In genomic region chr3:185649414-185649813, GRCh38 we compare ENCODE assay signal across 20 cellular contexts.
DNase-seq lines count a peak whose midpoint lies in the region; ATAC-seq, FAIRE-seq and TF ChIP-seq lines count a peak whose summit lies in the region.
"Had no signal": no experiment of that assay in that cellular context is flagged by ENCODE, and none has a peak within 500 bp of the region (broad histone marks: within the 10 kb centered on the region; RNA-seq: fewer than 3 reads in every experiment).

No MANE protein-coding gene starts in this region.

- DNase-seq in HepG2 (ENCODE audit: low spot score): no peak
- DNase-seq in right lobe of liver: no peak
- no peak for DNase-seq in K562 (ENCODE audit: extremely low read depth in 1 of 4, low spot score in 3 of 4)
- peak; percentile 86 for DNase-seq in mesenteric fat pad (ENCODE audit: low spot score)
- DNase-seq in cerebellar cortex (ENCODE audit: low spot score): no peak
- no peak for DNase-seq in HuH-7.5 (ENCODE audit: low spot score)
- no peak for DNase-seq in esophagus squamous epithelium (lab: John Stamatoyannopoulos, UW)
- no peak for DNase-seq in CD1c-positive myeloid dendritic cell (ENCODE audit: extremely low spot score)
- DNase-seq: C1 segment of cervical spinal cord, DMS 273 treated with DMSO at 0.1 percent for 48 hours, MM.1S, NCI-H1105, NCI-H1694 treated with DMSO at 0.1 percent for 48 hours, NCI-H2107, NCI-H2227 treated with DMSO at 0.1 percent for 48 hours, NCI-H524, Peyer's patch, Right ventricle myocardium superior had no signal

- H3K36me3 ChIP-seq in HepG2 (replicated peaks in 1 of 2; ENCODE audit: control insufficient read depth in 1 of 2, insufficient read depth in 2 of 2, low read length in 2 of 2): peaks cover 45 to 74% of the 10 kb centered on the region in 2 experiments
- H3K36me3 ChIP-seq in right lobe of liver: no peaks in the 10 kb centered on the region
- H3K36me3 ChIP-seq in K562 (ENCODE audit: control insufficient read depth, insufficient read depth, low read length): peaks cover 71% of the 10 kb centered on the region; the same call in 2 of the 3 replicates
- peaks cover 0 to 17% (median 0%) of the 10 kb centered on the region in 3 donors for H3K36me3 ChIP-seq in esophagus squamous epithelium

- H3K27me3 ChIP-seq in HepG2 (ENCODE audit: control insufficient read depth in 1 of 2, insufficient read depth in 2 of 2, low read length in 2 of 2) (no peaks in the 10 kb centered on the region), right lobe of liver (no peaks in the 10 kb centered on the region), K562 (ENCODE audit: control insufficient read depth in 2 of 2, insufficient read depth in 2 of 2, low read length in 2 of 2) (no peaks in the 10 kb centered on the region), esophagus squamous epithelium (peaks cover 0 to 10% (median 0%) of the 10 kb centered on the region in 4 donors)
- H3K27me3 ChIP-seq: Peyer's patch had no signal

- TF ChIP-seq RAD21 in HepG2 (CRISPR knock-in tag; IDR thresholded peaks at IDR 0.05): no peak
- no peak for TF ChIP-seq RAD21 in K562 (CRISPR knock-in tag; conservative IDR thresholded peaks at IDR 0.05 in 1 of 2, IDR thresholded peaks at IDR 0.05 in 1 of 2)

- POLR2A ChIA-PET in HepG2 (lab: Yijun Ruan, JAX) (no interaction called here), K562 (lab: Yijun Ruan, JAX) (no interaction called here)

- H3K9me3 ChIP-seq in HepG2 (ENCODE audit: low read length) (no peaks in the 10 kb centered on the region), right lobe of liver (no peaks in the 10 kb centered on the region), K562 (replicated peaks; ENCODE audit: control insufficient read depth, insufficient read depth, low read depth, low read length) (no peaks in the 10 kb centered on the region), esophagus squamous epithelium (no peaks in the 10 kb centered on the region)
- H3K9me3 ChIP-seq: Peyer's patch had no signal

- H3K79me2 ChIP-seq in HepG2 (ENCODE audit: insufficient read depth, low read length) (no peaks in the 10 kb centered on the region), K562 (ENCODE audit: control insufficient read depth, insufficient read depth, low read length) (no peaks in the 10 kb centered on the region)

- H3K4me3 ChIP-seq in HepG2 (replicated peaks in 1 of 3; ENCODE audit: insufficient read depth in 1 of 3, low read depth in 2 of 3, low read length in 3 of 3): no peak overlapping the region
- no peak overlapping the region for H3K4me3 ChIP-seq in right lobe of liver
- H3K4me3 ChIP-seq in K562: no peak overlapping the region
- no peak overlapping the region for H3K4me3 ChIP-seq in esophagus squamous epithelium
- H3K4me3 ChIP-seq: Peyer's patch had no signal

- BruUV-seq in HepG2 (replicated peaks; lab: Mats Ljungman, UMichigan) (no TSS peak), K562 (replicated peaks; lab: Mats Ljungman, UMichigan) (no TSS peak)

- CTCF ChIA-PET in HepG2 (lab: Yijun Ruan, JAX; ENCODE audit: low intra/inter-chr PET ratio, low total read pairs): no interaction called here
- CTCF ChIA-PET in K562 (lab: Yijun Ruan, JAX; ENCODE audit: low intra/inter-chr PET ratio): no interaction called here

- ATAC-seq in HepG2 (no peak), right lobe of liver (no peak), K562 (no peak)

- in situ Hi-C loops in HepG2 (cut with HindIII; ENCODE audit: extremely low pct_ligation_motif_present, low pct_unique_long_range_greater_than_20kb): no loop called here
- in situ Hi-C loops in K562 (cut with MboI): no loop called here

- H2AFZ ChIP-seq in HepG2 (ENCODE audit: low read length): no peak overlapping the region
- H2AFZ ChIP-seq in K562 (ENCODE audit: low read depth, low read length): no peak overlapping the region

- H3K27ac ChIP-seq in HepG2 (ENCODE audit: extremely low read length, insufficient read depth, low read length) (no peak overlapping the region), right lobe of liver (no peak overlapping the region), K562 (ENCODE audit: extremely low read depth, low read depth, low read length) (no peak overlapping the region), esophagus squamous epithelium (no peak overlapping the region)
- H3K27ac ChIP-seq: Peyer's patch had no signal

- no peak for TF ChIP-seq EP300 in HepG2 (IDR thresholded peaks at IDR 0.05; ENCODE audit: low read depth in 2 of 2, low read length in 2 of 2)
- no peak for TF ChIP-seq EP300 in HepG2 (CRISPR knock-in tag; IDR thresholded peaks at IDR 0.05; ENCODE audit: borderline replicate concordance)
- no peak for TF ChIP-seq EP300 in K562 (IDR thresholded peaks at IDR 0.05; ENCODE audit: low read length)

- no peaks in the 10 kb centered on the region for H3K4me1 ChIP-seq in HepG2 (ENCODE audit: insufficient read depth, low read length)
- H3K4me1 ChIP-seq in right lobe of liver: no peaks in the 10 kb centered on the region
- peaks cover 8 to 9% of the 10 kb centered on the region in 2 experiments; a peak in 4 of 5 replicates for H3K4me1 ChIP-seq in K562 (replicated peaks in 1 of 2; ENCODE audit: control insufficient read depth in 2 of 2, insufficient read depth in 2 of 2, low read length in 2 of 2)
- H3K4me1 ChIP-seq in esophagus squamous epithelium: no peaks in the 10 kb centered on the region
- H3K4me1 ChIP-seq: Peyer's patch had no signal

- H3K9ac ChIP-seq in HepG2 (ENCODE audit: insufficient read depth, low read depth, low read length): no peak overlapping the region
- H3K9ac ChIP-seq in K562 (ENCODE audit: insufficient read depth in 1 of 2, low read depth in 2 of 2, low read length in 2 of 2): no peak overlapping the region

- no peaks in the 10 kb centered on the region for H3K9me1 ChIP-seq in K562 (ENCODE audit: control insufficient read depth, insufficient read depth, low read length)

- TF ChIP-seq CTCF in HepG2 (CRISPR knock-in tag; IDR thresholded peaks at IDR 0.05) (no peak), right lobe of liver (IDR thresholded peaks at IDR 0.05) (no peak), K562 (IDR thresholded peaks at IDR 0.05 in 2 of 3, conservative IDR thresholded peaks at IDR 0.05 in 1 of 3; ENCODE audit: insufficient read depth in 2 of 3, low read depth in 1 of 3, low read length in 3 of 3) (no peak), esophagus squamous epithelium (IDR thresholded peaks at IDR 0.05) (no peak)

- H4K20me1 ChIP-seq in HepG2 (ENCODE audit: insufficient read depth, low read length): 0 out of 2 replicates have a peak, but pooled peaks cover 3% of the 10 kb centered on the region
- H4K20me1 ChIP-seq in K562 (replicated peaks; ENCODE audit: control insufficient read depth, insufficient read depth, low read length): no peaks in the 10 kb centered on the region

- H3K4me2 ChIP-seq in HepG2 (ENCODE audit: low read depth, low read length): no peak overlapping the region
- no peak overlapping the region for H3K4me2 ChIP-seq in K562 (ENCODE audit: insufficient read depth, low read length)

- intact Hi-C loops in HepG2 (cut with micrococcal nuclease; ENCODE audit: unreplicated experiment): no loop called here
- intact Hi-C loops in right lobe of liver (cut with DNase I): no loop called here
- intact Hi-C loops in K562 (cut with micrococcal nuclease): no loop called here
- intact Hi-C loops in esophagus squamous epithelium (cut with DNase I): no loop called here

- FAIRE-seq in HepG2 (lab: Jason Lieb, UNC): no peak
- FAIRE-seq in K562 (lab: Jason Lieb, UNC): no peak
- FAIRE-seq: A204.1, H1 had no signal

- WGBS in HepG2 (ENCODE audit: low lambda C conversion rate): 97% methylated on average over 10 of the region's 10 CpGs
- WGBS in right lobe of liver (ENCODE audit: insufficient coverage, low coverage, low lambda C conversion rate, missing lambda C conversion rate): no CpG with 5 or more reads among the region's 10 CpGs
- WGBS in K562 (ENCODE audit: insufficient coverage, low coverage, missing lambda C conversion rate): 96% methylated on average over 10 of the region's 10 CpGs
- WGBS in esophagus squamous epithelium, 2 donors: 78 to 81% methylated on average over 4 to 7 of the region's 10 CpGs

- TF ChIP-seq POLR2A in HepG2 (IDR thresholded peaks at IDR 0.05; ENCODE audit: insufficient read depth in 1 of 2, low read depth in 2 of 2, low read length in 2 of 2) (no peak), right lobe of liver (IDR thresholded peaks at IDR 0.05) (no peak), K562 (conservative IDR thresholded peaks at IDR 0.05) (no peak), esophagus squamous epithelium (IDR thresholded peaks at IDR 0.05) (no peak)

TF ChIP-seq in HepG2, 621 proteins besides CTCF, POLR2A, EP300 and RAD21:
- TF ChIP-seq RBM22 (optimal IDR thresholded peaks at IDR 0.05; ENCODE audit: low read length) (peak; percentile 90), YEATS2 (CRISPR knock-in tag; IDR thresholded peaks at IDR 0.05; ENCODE audit: borderline replicate concordance) (no peak), ZNF567 (CRISPR knock-in tag; IDR thresholded peaks at IDR 0.05; ENCODE audit: borderline replicate concordance) (no peak), ZNF691 (CRISPR knock-in tag; IDR thresholded peaks at IDR 0.05; ENCODE audit: borderline replicate concordance, low read depth) (no peak), AGO2 (optimal IDR thresholded peaks at IDR 0.05; ENCODE audit: low read depth, low read length) (peak; percentile 63)

TF ChIP-seq in K562, 482 proteins besides CTCF, POLR2A, EP300 and RAD21:
- TF ChIP-seq TEAD1 (CRISPR knock-in tag; IDR thresholded peaks at IDR 0.05): no peak
- TF ChIP-seq, protein P1, sequence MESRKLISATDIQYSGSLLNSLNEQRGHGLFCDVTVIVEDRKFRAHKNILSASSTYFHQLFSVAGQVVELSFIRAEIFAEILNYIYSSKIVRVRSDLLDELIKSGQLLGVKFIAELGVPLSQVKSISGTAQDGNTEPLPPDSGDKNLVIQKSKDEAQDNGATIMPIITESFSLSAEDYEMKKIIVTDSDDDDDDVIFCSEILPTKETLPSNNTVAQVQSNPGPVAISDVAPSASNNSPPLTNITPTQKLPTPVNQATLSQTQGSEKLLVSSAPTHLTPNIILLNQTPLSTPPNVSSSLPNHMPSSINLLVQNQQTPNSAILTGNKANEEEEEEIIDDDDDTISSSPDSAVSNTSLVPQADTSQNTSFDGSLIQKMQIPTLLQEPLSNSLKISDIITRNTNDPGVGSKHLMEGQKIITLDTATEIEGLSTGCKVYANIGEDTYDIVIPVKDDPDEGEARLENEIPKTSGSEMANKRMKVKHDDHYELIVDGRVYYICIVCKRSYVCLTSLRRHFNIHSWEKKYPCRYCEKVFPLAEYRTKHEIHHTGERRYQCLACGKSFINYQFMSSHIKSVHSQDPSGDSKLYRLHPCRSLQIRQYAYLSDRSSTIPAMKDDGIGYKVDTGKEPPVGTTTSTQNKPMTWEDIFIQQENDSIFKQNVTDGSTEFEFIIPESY (CRISPR knock-in tag; IDR thresholded peaks at IDR 0.05): 0 out of 2 replicates have a peak, but pooled peaks have one; percentile 13
